ENCODE assay signal across 10 cellular contexts in the genomic region with DNA sequence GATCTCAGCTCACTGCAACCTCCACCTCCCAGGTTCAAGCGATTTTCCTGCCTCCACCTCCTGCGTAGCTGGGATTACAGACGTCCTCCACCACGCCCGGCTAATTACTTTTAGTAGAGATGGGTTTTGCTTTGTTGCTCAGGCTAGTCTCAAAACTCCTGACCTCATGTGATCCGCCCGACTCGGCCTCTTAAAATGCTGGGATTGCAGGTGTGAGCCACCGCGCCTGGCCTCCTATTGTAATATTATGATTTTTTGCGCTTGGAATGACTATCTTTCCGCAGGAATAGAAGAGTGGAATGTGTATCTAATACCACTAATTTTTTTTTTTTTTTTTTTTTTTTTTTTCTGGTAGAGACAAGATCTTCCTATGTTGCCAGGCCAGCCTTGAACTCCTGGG. TPM values are rescaled to one million over a fixed set of nuclear protein-coding genes. Genes with fewer than 3 reads are reported as not detected.
DNase-seq lines count a peak whose midpoint lies in the region; ATAC-seq and TF ChIP-seq lines count a peak whose summit lies in the region.
"Had no signal": no experiment of that assay in that cellular context is flagged by ENCODE, and none has a peak within 500 bp of the region (broad histone marks: within the 10 kb centered on the region; RNA-seq: fewer than 3 reads in every experiment).

No MANE protein-coding gene starts in this region.

- ATAC-seq in activated T-cell treated with anti-CD3 and anti-CD28 coated beads, Interleukin-2, amount 50 U/mL, for 72 hours (replicated peaks in 1 of 2), result no peak
- no peak for ATAC-seq in right lobe of liver
- no peak for ATAC-seq in HG03045 (IDR thresholded peaks at IDR 0.05; ENCODE audit: unreplicated experiment)
- no peak for ATAC-seq in HG03457 (IDR thresholded peaks at IDR 0.05; ENCODE audit: unreplicated experiment)

- H3K4me3 Mint-ChIP-seq in activated T-cell treated with anti-CD3 and anti-CD28 coated beads, Interleukin-2, amount 50 U/mL, for 72 hours, result peak overlapping the region; percentile 91 to 97
- H3K4me3 Mint-ChIP-seq in activated naive CD8-positive, alpha-beta T cell treated with anti-CD3 and anti-CD28 coated beads for 36 hours, result peak overlapping the region; percentile 74

- peaks cover 1 to 11% of the 10 kb centered on the region in 2 donors for H3K36me3 Mint-ChIP-seq in activated T-cell treated with anti-CD3 and anti-CD28 coated beads, Interleukin-2, amount 50 U/mL, for 72 hours (ENCODE audit: insufficient read depth in 2 of 2)
- peaks cover 12% of the 10 kb centered on the region for H3K36me3 Mint-ChIP-seq in activated naive CD8-positive, alpha-beta T cell treated with anti-CD3 and anti-CD28 coated beads for 36 hours

- H3K27ac ChIP-seq in right lobe of liver (no peak overlapping the region), tibial nerve (peak overlapping the region in 1 of 4 donors; percentile 99)

- TF ChIP-seq POLR2A in right lobe of liver (IDR thresholded peaks at IDR 0.05) (no peak), tibial nerve (IDR thresholded peaks at IDR 0.05) (no peak)

- H3K9me3 ChIP-seq in right lobe of liver, result no peaks in the 10 kb centered on the region
- no peaks in the 10 kb centered on the region for H3K9me3 ChIP-seq in tibial nerve

- H3K4me1 ChIP-seq in right lobe of liver, result peaks cover 0 to 29% (median 8%) of the 10 kb centered on the region in 4 donors
- H3K4me1 ChIP-seq in tibial nerve, result peaks cover 0 to 55% (median 17%) of the 10 kb centered on the region in 4 donors

- peak overlapping the region; percentile 49 for H3K27ac Mint-ChIP-seq in activated T-cell treated with anti-CD3 and anti-CD28 coated beads, Interleukin-2, amount 50 U/mL, for 72 hours
- peak overlapping the region; percentile 77 for H3K27ac Mint-ChIP-seq in activated naive CD8-positive, alpha-beta T cell treated with anti-CD3 and anti-CD28 coated beads for 36 hours

- H3K27me3 Mint-ChIP-seq in activated T-cell treated with anti-CD3 and anti-CD28 coated beads, Interleukin-2, amount 50 U/mL, for 72 hours (ENCODE audit: low read depth), result no peaks in the 10 kb centered on the region
- no peaks in the 10 kb centered on the region for H3K27me3 Mint-ChIP-seq in activated naive CD8-positive, alpha-beta T cell treated with anti-CD3 and anti-CD28 coated beads for 36 hours

- intact Hi-C loops in right lobe of liver (cut with DNase I), result no loop called here

- H3K4me1 Mint-ChIP-seq in activated T-cell treated with anti-CD3 and anti-CD28 coated beads, Interleukin-2, amount 50 U/mL, for 72 hours (ENCODE audit: low read depth), result peaks cover 55% of the 10 kb centered on the region
- H3K4me1 Mint-ChIP-seq in activated naive CD8-positive, alpha-beta T cell treated with anti-CD3 and anti-CD28 coated beads for 36 hours, result peaks cover 46% of the 10 kb centered on the region

- H3K27me3 ChIP-seq in right lobe of liver (no peaks in the 10 kb centered on the region), tibial nerve (no peaks in the 10 kb centered on the region)

- WGBS in right lobe of liver (ENCODE audit: insufficient coverage, low coverage, low lambda C conversion rate, missing lambda C conversion rate), result 85% methylated on average over 6 of the region's 12 CpGs
- WGBS in tibial nerve, 2 donors, result 83 to 90% methylated on average over 12 of the region's 12 CpGs

- H3K36me3 ChIP-seq in right lobe of liver (no peaks in the 10 kb centered on the region), tibial nerve (no peaks in the 10 kb centered on the region)

- TF ChIP-seq EP300 in tibial nerve (IDR thresholded peaks at IDR 0.05), result no peak

- no peaks in the 10 kb centered on the region for H3K9me3 Mint-ChIP-seq in activated T-cell treated with anti-CD3 and anti-CD28 coated beads, Interleukin-2, amount 50 U/mL, for 72 hours
- no peaks in the 10 kb centered on the region for H3K9me3 Mint-ChIP-seq in activated naive CD8-positive, alpha-beta T cell treated with anti-CD3 and anti-CD28 coated beads for 36 hours

- DNase-seq in activated T-cell treated with anti-CD3 and anti-CD28 coated beads, Interleukin-2, amount 50 U/mL, for 72 hours, result no peak
- no peak for DNase-seq in activated T-cell treated with anti-CD3 and anti-CD28 coated beads, Interleukin-2, amount 50 U/mL, for 1 hour
- no peak for DNase-seq in activated naive CD8-positive, alpha-beta T cell treated with anti-CD3 and anti-CD28 coated beads for 36 hours
- DNase-seq in right lobe of liver (no peak), tibial nerve (ENCODE audit: low spot score in 2 of 2) (no peak)
- no peak for DNase-seq in effector CD8-positive, alpha-beta T cell (lab: John Stamatoyannopoulos, UW)
- DNase-seq: COR-L47, NCI-H510A had no signal

- TF ChIP-seq CTCF in right lobe of liver (IDR thresholded peaks at IDR 0.05) (no peak), tibial nerve (IDR thresholded peaks at IDR 0.05) (no peak)

- H3K4me3 ChIP-seq in right lobe of liver, result peak overlapping the region; percentile 95 to 100 (median 100)
- peak overlapping the region in 3 of 4 donors; percentile 87 to 100 (median 96) for H3K4me3 ChIP-seq in tibial nerve

RNA-seq across cellular contexts. Expression of a gene that starts 1.8 kb away (rescaled TPM):
- total RNA-seq in activated T-cell treated with anti-CD3 and anti-CD28 coated beads, Interleukin-2, amount 50 U/mL, for 72 hours, result 10 to 100 TPM; 61.3 to 73.6 TPM
- total RNA-seq in activated naive CD8-positive, alpha-beta T cell treated with anti-CD3 and anti-CD28 coated beads for 36 hours, result 10 to 100 TPM; 52.7 to 56.3 TPM
- 10 to 100 TPM; 20.0 to 33.1 (median 26.7) TPM for total RNA-seq in right lobe of liver
- 10 to 100 TPM; 47.6 to 54.4 (median 49.4) TPM for total RNA-seq in tibial nerve
